Comparison of ENCODE assay signal across 2 cellular contexts in the genomic region with DNA sequence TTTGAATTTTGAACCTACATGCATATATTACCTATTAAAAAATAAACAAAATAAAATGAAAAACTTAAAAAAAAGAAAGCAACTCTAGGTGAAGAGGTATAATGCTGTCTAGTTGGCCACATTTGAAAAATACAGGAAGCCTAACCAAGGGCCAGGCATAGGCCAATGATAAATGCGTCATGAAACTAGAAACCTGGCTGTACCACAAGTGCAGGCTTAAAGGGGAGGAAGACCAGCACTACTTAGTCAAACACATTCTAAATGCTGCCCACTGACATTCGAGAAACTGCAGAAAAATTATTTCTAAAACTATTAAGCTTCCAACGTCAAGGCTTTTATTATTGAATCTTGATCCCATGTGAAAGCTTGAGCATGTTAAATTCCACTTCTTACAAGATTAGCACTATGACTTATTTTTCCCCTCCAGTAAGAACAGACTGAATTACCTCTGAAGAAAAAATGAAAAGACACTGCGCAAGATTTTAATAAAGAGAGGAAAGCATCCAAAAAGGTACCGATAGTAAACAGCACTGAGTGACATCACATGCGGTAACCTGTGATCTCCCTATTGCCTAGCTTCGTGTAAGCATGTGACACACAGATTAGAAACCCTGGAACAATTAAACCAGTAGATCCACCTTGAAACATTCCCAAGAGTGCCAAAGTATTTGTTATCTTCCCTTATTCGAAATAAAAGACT.
TF ChIP-seq lines count a peak whose summit lies in the region.

No MANE protein-coding gene starts in this region.

TF ChIP-seq in liver, 16 proteins besides CTCF, POLR2A, EP300 and RAD21:
- no peak for TF ChIP-seq YY1 (IDR thresholded peaks at IDR 0.05)
- TF ChIP-seq, protein P1, sequence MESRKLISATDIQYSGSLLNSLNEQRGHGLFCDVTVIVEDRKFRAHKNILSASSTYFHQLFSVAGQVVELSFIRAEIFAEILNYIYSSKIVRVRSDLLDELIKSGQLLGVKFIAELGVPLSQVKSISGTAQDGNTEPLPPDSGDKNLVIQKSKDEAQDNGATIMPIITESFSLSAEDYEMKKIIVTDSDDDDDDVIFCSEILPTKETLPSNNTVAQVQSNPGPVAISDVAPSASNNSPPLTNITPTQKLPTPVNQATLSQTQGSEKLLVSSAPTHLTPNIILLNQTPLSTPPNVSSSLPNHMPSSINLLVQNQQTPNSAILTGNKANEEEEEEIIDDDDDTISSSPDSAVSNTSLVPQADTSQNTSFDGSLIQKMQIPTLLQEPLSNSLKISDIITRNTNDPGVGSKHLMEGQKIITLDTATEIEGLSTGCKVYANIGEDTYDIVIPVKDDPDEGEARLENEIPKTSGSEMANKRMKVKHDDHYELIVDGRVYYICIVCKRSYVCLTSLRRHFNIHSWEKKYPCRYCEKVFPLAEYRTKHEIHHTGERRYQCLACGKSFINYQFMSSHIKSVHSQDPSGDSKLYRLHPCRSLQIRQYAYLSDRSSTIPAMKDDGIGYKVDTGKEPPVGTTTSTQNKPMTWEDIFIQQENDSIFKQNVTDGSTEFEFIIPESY (IDR thresholded peaks at IDR 0.05): peak; percentile 33

TF ChIP-seq in HepG2, 621 proteins besides CTCF, POLR2A, EP300 and RAD21:
- TF ChIP-seq BCL6 (CRISPR knock-in tag; IDR thresholded peaks at IDR 0.05) (no peak), ZNF776 (CRISPR knock-in tag; IDR thresholded peaks at IDR 0.05) (no peak), ZNF546 (CRISPR knock-in tag; conservative IDR thresholded peaks at IDR 0.05) (no peak), KAT7 (CRISPR knock-in tag; IDR thresholded peaks at IDR 0.05; ENCODE audit: borderline replicate concordance) (no peak), ZNF17 (CRISPR knock-in tag; IDR thresholded peaks at IDR 0.05) (no peak), RFXANK (CRISPR knock-in tag; IDR thresholded peaks at IDR 0.05) (no peak), ARID2 (CRISPR knock-in tag; IDR thresholded peaks at IDR 0.05; ENCODE audit: borderline replicate concordance) (no peak), RCOR2 (CRISPR knock-in tag; IDR thresholded peaks at IDR 0.05) (no peak), ZNF614 (CRISPR knock-in tag; IDR thresholded peaks at IDR 0.05; ENCODE audit: borderline replicate concordance) (no peak), KLF12 (CRISPR knock-in tag; IDR thresholded peaks at IDR 0.05; ENCODE audit: borderline replicate concordance) (no peak), TEAD2 (CRISPR knock-in tag; IDR thresholded peaks at IDR 0.05) (no peak), HNRNPH1 (optimal IDR thresholded peaks at IDR 0.05; ENCODE audit: low read depth, low read length) (no peak), NR2F1 (CRISPR knock-in tag; IDR thresholded peaks at IDR 0.05) (no peak), ZNF441 (CRISPR knock-in tag; IDR thresholded peaks at IDR 0.05; ENCODE audit: borderline replicate concordance) (no peak)
- TF ChIP-seq, protein P2, sequence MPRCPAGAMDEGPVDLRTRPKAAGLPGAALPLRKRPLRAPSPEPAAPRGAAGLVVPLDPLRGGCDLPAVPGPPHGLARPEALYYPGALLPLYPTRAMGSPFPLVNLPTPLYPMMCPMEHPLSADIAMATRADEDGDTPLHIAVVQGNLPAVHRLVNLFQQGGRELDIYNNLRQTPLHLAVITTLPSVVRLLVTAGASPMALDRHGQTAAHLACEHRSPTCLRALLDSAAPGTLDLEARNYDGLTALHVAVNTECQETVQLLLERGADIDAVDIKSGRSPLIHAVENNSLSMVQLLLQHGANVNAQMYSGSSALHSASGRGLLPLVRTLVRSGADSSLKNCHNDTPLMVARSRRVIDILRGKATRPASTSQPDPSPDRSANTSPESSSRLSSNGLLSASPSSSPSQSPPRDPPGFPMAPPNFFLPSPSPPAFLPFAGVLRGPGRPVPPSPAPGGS (CRISPR knock-in tag; IDR thresholded peaks at IDR 0.05): no peak
TF ChIP-seq in HepG2: peak in this region for 0.
